ENCODE assay signal across 33 cellular contexts in genomic region chr10:54577682-54578081, GRCh38.
DNase-seq lines count a peak whose midpoint lies in the region; ATAC-seq, FAIRE-seq and TF ChIP-seq lines count a peak whose summit lies in the region.
"Had no signal": no experiment of that assay in that cellular context is flagged by ENCODE, and none has a peak within 500 bp of the region (broad histone marks: within the 10 kb centered on the region; RNA-seq: fewer than 3 reads in every experiment).

No MANE protein-coding gene starts in this region.

- H3K9ac ChIP-seq in mesendoderm (ENCODE audit: low read length): no peak overlapping the region
- H3K9ac ChIP-seq: BLaER1; BLaER1 treated with 17β-estradiol and CSF1 and Interleukin-3, amounts not matched to agents 10 nM and 100 nM had no signal

- H3K4me3 ChIP-seq in A549 (no peak overlapping the region), HEK293 (ENCODE audit: low read depth, low read length) (no peak overlapping the region), mesendoderm (ENCODE audit: low read length) (no peak overlapping the region), Peyer's patch (no peak overlapping the region)
- H3K4me3 ChIP-seq: BLaER1; BLaER1 treated with 17β-estradiol and CSF1 and Interleukin-3, amounts not matched to agents 10 nM and 100 nM had no signal

- TF ChIP-seq CTCF in A549 (IDR thresholded peaks at IDR 0.05) (no peak), D721Med (IDR thresholded peaks at IDR 0.05; ENCODE audit: insufficient read depth, missing control alignments) (no peak), HEK293 (tag by site-specific recombination; IDR thresholded peaks at IDR 0.05) (no peak), Peyer's patch (IDR thresholded peaks at IDR 0.05) (no peak)

- no peak overlapping the region for H2BK5ac ChIP-seq in mesendoderm (ENCODE audit: low read length)

- TF ChIP-seq RAD21 in A549 (conservative IDR thresholded peaks at IDR 0.05 in 1 of 2, IDR thresholded peaks at IDR 0.05 in 1 of 2): no peak

- no peak overlapping the region for H3K56ac ChIP-seq in mesendoderm (ENCODE audit: low read length)

- no peak overlapping the region for H4K5ac ChIP-seq in mesendoderm (ENCODE audit: low read length)

- no peak overlapping the region for H2BK15ac ChIP-seq in mesendoderm (replicated peaks; ENCODE audit: low read depth)

- WGBS in A549 (ENCODE audit: missing lambda C conversion rate): 1% methylated on average over 2 of the region's 2 CpGs
- WGBS in mesendoderm (ENCODE audit: extremely low coverage, insufficient coverage, low lambda C conversion rate): no CpG with 5 or more reads among the region's 2 CpGs

- H2AK5ac ChIP-seq in mesendoderm (ENCODE audit: low read length): no peak overlapping the region

- H3K4me1 ChIP-seq in A549 (no peaks in the 10 kb centered on the region), HEK293 (ENCODE audit: control insufficient read depth, insufficient read depth, low read length) (no peaks in the 10 kb centered on the region), mesendoderm (ENCODE audit: control insufficient read depth, low read depth, low read length) (no peaks in the 10 kb centered on the region), Peyer's patch (no peaks in the 10 kb centered on the region)
- H3K4me1 ChIP-seq: BE2C; BLaER1; BLaER1 treated with 17β-estradiol and CSF1 and Interleukin-3, amounts not matched to agents 10 nM and 100 nM; Caco-2 had no signal

- H3K18ac ChIP-seq in mesendoderm (ENCODE audit: low read length): no peak overlapping the region

- FAIRE-seq in A204.1 (lab: Jason Lieb, UNC) (peak; percentile 43), A549 (lab: Jason Lieb, UNC) (no peak), D721Med (lab: Jason Lieb, UNC) (no peak)
- FAIRE-seq: G401.6 had no signal

- no peaks in the 10 kb centered on the region for H3K79me1 ChIP-seq in mesendoderm (ENCODE audit: low read length)

- CTCF ChIA-PET in A549 (lab: Yijun Ruan, JAX): no interaction called here
- CTCF ChIA-PET in HEK293 (lab: Yijun Ruan, JAX): no interaction called here

- POLR2A ChIA-PET in A549 (lab: Yijun Ruan, JAX) (no interaction called here), HEK293 (lab: Yijun Ruan, JAX) (no interaction called here)

- no peaks in the 10 kb centered on the region for H3K27me3 ChIP-seq in mesendoderm (ENCODE audit: insufficient read depth, low read length, poor library complexity)
- H3K27me3 ChIP-seq in Peyer's patch: no peaks in the 10 kb centered on the region
- H3K27me3 ChIP-seq: BE2C; BLaER1; BLaER1 treated with 17β-estradiol and CSF1 and Interleukin-3, amounts not matched to agents 10 nM and 100 nM had no signal

- H3K27ac ChIP-seq in A549 (no peak overlapping the region), HEK293 (ENCODE audit: extremely low read depth, low read depth, low read length) (no peak overlapping the region), mesendoderm (ENCODE audit: low read depth, low read length) (no peak overlapping the region), Peyer's patch (no peak overlapping the region)
- H3K27ac ChIP-seq: 22Rv1; BLaER1; BLaER1 treated with 17β-estradiol and CSF1 and Interleukin-3, amounts not matched to agents 10 nM and 100 nM; C4-2B had no signal

- no peak overlapping the region for H4K8ac ChIP-seq in mesendoderm (ENCODE audit: low read depth, low read length)

- TF ChIP-seq EP300 in A549 (IDR thresholded peaks at IDR 0.05): no peak

- no peaks in the 10 kb centered on the region for H3K79me2 ChIP-seq in mesendoderm (ENCODE audit: control insufficient read depth, insufficient read depth, low read length)

- no peak overlapping the region for H3K4me2 ChIP-seq in A549
- no peak overlapping the region for H3K4me2 ChIP-seq in mesendoderm (ENCODE audit: low read length)
- H3K4me2 ChIP-seq: BLaER1; BLaER1 treated with 17β-estradiol and CSF1 and Interleukin-3, amounts not matched to agents 10 nM and 100 nM had no signal

- no peaks in the 10 kb centered on the region for H3K36me3 ChIP-seq in HEK293 (ENCODE audit: control insufficient read depth in 2 of 2, insufficient read depth in 1 of 2, low read length in 2 of 2)
- H3K36me3 ChIP-seq in mesendoderm (ENCODE audit: control insufficient read depth, insufficient read depth, low read length): no peaks in the 10 kb centered on the region
- no peaks in the 10 kb centered on the region for H3K36me3 ChIP-seq in Peyer's patch
- H3K36me3 ChIP-seq: BE2C; BLaER1; BLaER1 treated with 17β-estradiol and CSF1 and Interleukin-3, amounts not matched to agents 10 nM and 100 nM had no signal

- TF ChIP-seq POLR2A in A549 (IDR thresholded peaks at IDR 0.05; ENCODE audit: low read length) (no peak), Peyer's patch (IDR thresholded peaks at IDR 0.05) (no peak)

- H2BK120ac ChIP-seq in mesendoderm (ENCODE audit: low read depth, low read length): no peak overlapping the region

- no peak for DNase-seq in A549 (ENCODE audit: low read depth in 1 of 2, low spot score in 1 of 2)
- DNase-seq in D721Med (ENCODE audit: insufficient read length, low spot score): peak; percentile 8
- no peak for DNase-seq in mesendoderm
- DNase-seq in Peyer's patch: no peak
- DNase-seq: 8988T; ACHN; AML-193; BE2C; C1 segment of cervical spinal cord; Caco-2; Calu3; CD4-positive, alpha-beta memory T cell; CD4-positive, alpha-beta T cell; CD4-positive, CD25-positive, alpha-beta regulatory T cell; CD8-positive, alpha-beta memory T cell; CD8-positive, alpha-beta T cell; COR-L47; DMS 273 treated with DMSO at 0.1 percent for 48 hours; DMS153; DMS53; DMS79; DMS79 treated with DMSO at 0.1 percent for 48 hours; DND-41; EL had no signal

- H3K9me3 ChIP-seq in A549 (no peaks in the 10 kb centered on the region), HEK293 (ENCODE audit: control insufficient read depth, insufficient read depth, low read depth, low read length) (no peaks in the 10 kb centered on the region), Peyer's patch (no peaks in the 10 kb centered on the region)
- H3K9me3 ChIP-seq: BE2C; BLaER1; BLaER1 treated with 17β-estradiol and CSF1 and Interleukin-3, amounts not matched to agents 10 nM and 100 nM; Caco-2 had no signal

- no peak overlapping the region for H3K4ac ChIP-seq in mesendoderm (ENCODE audit: low read depth, low read length)

- ATAC-seq in A549 (no peak), HG03469 (IDR thresholded peaks at IDR 0.05; ENCODE audit: unreplicated experiment) (no peak), HG03196 (IDR thresholded peaks at IDR 0.05; ENCODE audit: unreplicated experiment) (no peak)
- ATAC-seq: CD8-positive, alpha-beta T cell had no signal

- no peak overlapping the region for H3K23ac ChIP-seq in mesendoderm (ENCODE audit: low read length)

TF ChIP-seq in A549, 52 proteins besides CTCF, POLR2A, EP300 and RAD21:
- no peak for TF ChIP-seq CBX8 (IDR thresholded peaks at IDR 0.05)
- TF ChIP-seq ZC3H11A (IDR thresholded peaks at IDR 0.05): peak; percentile 61
- no peak for TF ChIP-seq GATA3 (IDR thresholded peaks at IDR 0.05; ENCODE audit: borderline replicate concordance)
- TF ChIP-seq FOXS1 (CRISPR knock-in tag; IDR thresholded peaks at IDR 0.05): no peak
- TF ChIP-seq HOXA7 (CRISPR knock-in tag; IDR thresholded peaks at IDR 0.05): no peak
- no peak for TF ChIP-seq SMC3 (IDR thresholded peaks at IDR 0.05)
TF ChIP-seq in A549: peak in this region for 1.

TF ChIP-seq in HEK293, 187 proteins besides CTCF, POLR2A, EP300 and RAD21 (continues in another document):
- no peak for TF ChIP-seq ZNF837 (tag by site-specific recombination; IDR thresholded peaks at IDR 0.05)
- peak; percentile 32; the same call in 1 of the 2 replicates for TF ChIP-seq ZNF623 (tag by site-specific recombination; IDR thresholded peaks at IDR 0.05)
- no peak for TF ChIP-seq ZNF645 (tag by site-specific recombination; IDR thresholded peaks at IDR 0.05)
- peak; percentile 41 for TF ChIP-seq ZBTB11 (tag by site-specific recombination; conservative IDR thresholded peaks at IDR 0.05; ENCODE audit: low read depth)
- no peak for TF ChIP-seq ZBTB6 (tag by site-specific recombination; IDR thresholded peaks at IDR 0.05)
